In the genomic region with DNA sequence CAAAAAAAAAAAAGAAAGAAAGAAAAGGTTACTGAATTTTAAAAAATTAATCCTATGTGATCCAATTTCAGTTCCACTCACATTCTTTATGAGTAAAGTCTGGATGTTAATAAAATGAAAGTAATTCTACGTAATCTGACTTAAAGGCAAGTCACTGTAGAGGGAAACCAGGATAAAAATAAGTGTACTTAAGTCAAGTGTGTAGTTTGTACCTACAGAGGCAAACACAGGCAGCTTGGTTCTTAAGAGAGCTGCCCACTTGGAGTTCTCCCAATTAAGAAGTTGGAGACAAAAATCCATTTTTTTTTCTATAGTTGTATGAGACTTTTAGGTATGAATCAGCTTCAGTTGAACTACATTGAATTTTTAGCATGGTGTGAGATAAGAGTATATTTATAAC, we compare ENCODE assay signal across 33 cellular contexts. TPM values are rescaled to one million over a fixed set of nuclear protein-coding genes. Genes with fewer than 3 reads are reported as not detected.
"Had no signal": no experiment of that assay in that cellular context is flagged by ENCODE, and none has a peak within 500 bp of the region (broad histone marks: within the 10 kb centered on the region; RNA-seq: fewer than 3 reads in every experiment).

No MANE protein-coding gene starts in this region.

- H3K27ac ChIP-seq: ascending aorta, cardiac muscle cell had no signal

- ATAC-seq: activated CD8-positive, alpha-beta T cell treated with anti-CD3 and anti-CD28 coated beads for 36 hours; activated naive CD8-positive, alpha-beta T cell treated with anti-CD3 and anti-CD28 coated beads, Interleukin-2, amount 50 U/mL, for 24 hours; activated T-cell treated with anti-CD3 and anti-CD28 coated beads, Interleukin-2, amount 50 U/mL, for 4 hours; activated T-cell treated with anti-CD3 and anti-CD28 coated beads, Interleukin-2, amount 50 U/mL, for 72 hours; activated T-helper 17 cell treated with anti-CD3 and anti-CD28 coated beads, Interleukin-2, amount 50 U/mL, for 72 hours had no signal

- H3K36me3 ChIP-seq: ascending aorta, cardiac muscle cell had no signal

- H3K9me3 ChIP-seq: ascending aorta had no signal

- H3K4me3 ChIP-seq: ascending aorta, cardiac muscle cell had no signal

- H3K4me1 ChIP-seq: ascending aorta had no signal

- DNase-seq: activated B cell treated with CpG ODN at 0.5 μM for 24 hours; activated CD4-positive, alpha-beta memory T cell treated with anti-CD3 and anti-CD28 coated beads for 36 hours; activated CD4-positive, alpha-beta T cell treated with anti-CD3 and anti-CD28 coated beads for 4 hours; activated CD4-positive, alpha-beta T cell treated with anti-CD3 and anti-CD28 coated beads, Interleukin-2, amount 10 ng/mL, durations not matched to agents 24 days and 14 days; activated CD4-positive, alpha-beta T cell treated with anti-CD3 and anti-CD28 coated beads, Interleukin-2, amount 50 U/mL, for 1 hour; activated CD4-positive, alpha-beta T cell treated with anti-CD3 and anti-CD28 coated beads, Interleukin-2, amount 50 U/mL, for 4 hours; activated CD4-positive, CD25-positive, alpha-beta regulatory T cell treated with anti-CD3 and anti-CD28 coated beads, Interleukin-2, amount 50 U/mL, for 72 hours; activated CD8-positive, alpha-beta memory T cell treated with anti-CD3 and anti-CD28 coated beads, Interleukin-2, amount 50 U/mL, for 4 hours; activated CD8-positive, alpha-beta T cell treated with anti-CD3 and anti-CD28 coated beads for 36 hours; activated effector memory CD4-positive, alpha-beta T cell treated with anti-CD3 and anti-CD28 coated beads, Interleukin-2, amount 50 U/mL, for 16 hours; activated gamma-delta T cell treated with Interleukin-2 at 50 U/mL for 16 hours; activated naive CD4-positive, alpha-beta T cell; activated naive CD4-positive, alpha-beta T cell treated with anti-CD3 and anti-CD28 coated beads for 36 hours; activated naive CD4-positive, alpha-beta T cell treated with anti-CD3 and anti-CD28 coated beads, Interleukin-2, amount 50 U/mL, for 16 hours; activated naive CD8-positive, alpha-beta T cell treated with anti-CD3 and anti-CD28 coated beads, Interleukin-2, amount 10 ng/mL, durations not matched to agents 7 days and 5 days; activated naive CD8-positive, alpha-beta T cell treated with anti-CD3 and anti-CD28 coated beads, Interleukin-2, amount 50 U/mL, for 24 hours; activated T-cell treated with anti-CD3 and anti-CD28 coated beads for 4 hours; activated T-cell treated with anti-CD3 and anti-CD28 coated beads, Interleukin-2, amount 50 U/mL, for 1 hour; activated T-cell treated with anti-CD3 and anti-CD28 coated beads, Interleukin-2, amount 50 U/mL, for 4 hours; activated T-cell treated with anti-CD3 and anti-CD28 coated beads, Interleukin-2, amount 50 U/mL, for 72 hours; amygdala; anterior cingulate cortex; caudate nucleus; cerebellar nuclear complex; T-helper 1 cell; T-helper 2 cell; T-helper 9 cell had no signal

- H3K27me3 ChIP-seq: ascending aorta had no signal

RNA-seq across cellular contexts. Expression of gene LRAT, which starts 7.0 kb away (rescaled TPM):
- total RNA-seq: activated B cell treated with CpG ODN at 0.5 μM for 24 hours; activated CD4-positive, alpha-beta memory T cell treated with anti-CD3 and anti-CD28 coated beads for 36 hours; activated CD4-positive, alpha-beta T cell treated with anti-CD3 and anti-CD28 coated beads, Interleukin-2, amount 10 ng/mL, durations not matched to agents 24 days and 14 days; activated CD8-positive, alpha-beta memory T cell treated with anti-CD3 and anti-CD28 coated beads for 36 hours; activated CD8-positive, alpha-beta T cell treated with anti-CD3 and anti-CD28 coated beads for 36 hours; activated naive CD4-positive, alpha-beta T cell treated with anti-CD3 and anti-CD28 coated beads for 36 hours; activated naive CD8-positive, alpha-beta T cell treated with anti-CD3 and anti-CD28 coated beads, Interleukin-2, amount 10 ng/mL, durations not matched to agents 7 days and 5 days; activated T-cell treated with anti-CD3 and anti-CD28 coated beads, Interleukin-2, amount 50 U/mL, for 4 hours; activated T-cell treated with anti-CD3 and anti-CD28 coated beads, Interleukin-2, amount 50 U/mL, for 72 hours; activated T-helper 1 cell treated with anti-CD3 and anti-CD28 coated beads, Interleukin-12 subunit alpha, Interleukin-12 subunit beta, Interleukin-2, Interleukin-4 antibody, amounts not matched to agents 30 ng/mL and 10 ng/mL and 1 ng/mL, durations not matched to agents 14 hours and 24 hours and 36 hours; activated T-helper 17 cell treated with anti-CD3 and anti-CD28 coated beads, Interleukin-2, amount 50 U/mL, for 72 hours; ascending aorta had no signal

RNA-seq across cellular contexts. Expression of gene RBM46, which starts 44.3 kb away (rescaled TPM):
- total RNA-seq: activated B cell treated with CpG ODN at 0.5 μM for 24 hours; activated CD4-positive, alpha-beta memory T cell treated with anti-CD3 and anti-CD28 coated beads for 36 hours; activated CD4-positive, alpha-beta T cell treated with anti-CD3 and anti-CD28 coated beads, Interleukin-2, amount 10 ng/mL, durations not matched to agents 24 days and 14 days; activated CD8-positive, alpha-beta memory T cell treated with anti-CD3 and anti-CD28 coated beads for 36 hours; activated CD8-positive, alpha-beta T cell treated with anti-CD3 and anti-CD28 coated beads for 36 hours; activated naive CD4-positive, alpha-beta T cell treated with anti-CD3 and anti-CD28 coated beads for 36 hours; activated naive CD8-positive, alpha-beta T cell treated with anti-CD3 and anti-CD28 coated beads, Interleukin-2, amount 10 ng/mL, durations not matched to agents 7 days and 5 days; activated T-cell treated with anti-CD3 and anti-CD28 coated beads, Interleukin-2, amount 50 U/mL, for 4 hours; activated T-cell treated with anti-CD3 and anti-CD28 coated beads, Interleukin-2, amount 50 U/mL, for 72 hours; activated T-helper 1 cell treated with anti-CD3 and anti-CD28 coated beads, Interleukin-12 subunit alpha, Interleukin-12 subunit beta, Interleukin-2, Interleukin-4 antibody, amounts not matched to agents 30 ng/mL and 10 ng/mL and 1 ng/mL, durations not matched to agents 14 hours and 24 hours and 36 hours; activated T-helper 17 cell treated with anti-CD3 and anti-CD28 coated beads, Interleukin-2, amount 50 U/mL, for 72 hours; ascending aorta; chondrocyte had no signal
